ENCODE assay signal across 18 cellular contexts in the genomic region with DNA sequence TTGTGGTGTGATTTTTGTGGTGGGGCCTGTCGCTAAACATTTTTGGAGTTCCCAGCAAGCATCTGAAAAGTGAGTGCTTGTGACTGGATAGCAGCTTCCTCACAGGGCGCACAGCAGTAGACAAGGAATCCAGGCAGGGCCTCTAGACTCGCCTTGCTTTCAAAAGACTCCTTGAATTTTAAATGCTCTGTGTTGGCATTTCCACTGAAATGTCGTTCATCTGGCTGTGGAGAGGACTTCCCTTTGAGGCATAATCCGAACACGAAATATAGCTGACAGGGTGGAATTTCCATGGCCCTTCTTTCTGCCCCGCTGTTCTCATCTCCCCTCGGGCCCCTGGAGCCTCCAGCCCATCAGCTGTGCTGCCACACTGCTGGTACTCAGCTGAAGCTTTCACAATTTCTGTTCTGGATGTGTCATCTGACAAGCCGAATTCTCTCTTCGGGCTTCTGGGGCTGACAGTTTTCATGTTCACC.
DNase-seq lines count a peak whose midpoint lies in the region; ATAC-seq lines count a peak whose summit lies in the region.
"Had no signal": no experiment of that assay in that cellular context is flagged by ENCODE, and none has a peak within 500 bp of the region (broad histone marks: within the 10 kb centered on the region; RNA-seq: fewer than 3 reads in every experiment).

No MANE protein-coding gene starts in this region.

- H4K91ac ChIP-seq in trophoblast cell (ENCODE audit: low read depth, low read length): no peak overlapping the region

- H3K9ac ChIP-seq in iPS-20b (ENCODE audit: low read depth, low read length) (peak overlapping the region; percentile 21; the same call in 1 of the 2 replicates), trophoblast cell (ENCODE audit: low read length) (no peak overlapping the region)
- H3K9ac ChIP-seq: KMS-11 had no signal

- no peak overlapping the region for H3K14ac ChIP-seq in trophoblast cell (ENCODE audit: low read length)

- no peak overlapping the region for H4K12ac ChIP-seq in trophoblast cell (ENCODE audit: low read depth, low read length)

- no peak overlapping the region for H3K23ac ChIP-seq in trophoblast cell (ENCODE audit: low read length)

- no peak overlapping the region for H2BK12ac ChIP-seq in trophoblast cell (ENCODE audit: low read length)

- H3K4me1 ChIP-seq in iPS-20b (ENCODE audit: insufficient read depth, low read length): peaks cover 25% of the 10 kb centered on the region
- peaks cover 5 to 9% of the 10 kb centered on the region in 2 experiments for H3K4me1 ChIP-seq in trophoblast cell (ENCODE audit: control insufficient read depth in 1 of 2, insufficient read depth in 2 of 2, low read length in 2 of 2)

- WGBS in trophoblast cell (ENCODE audit: extremely low coverage, insufficient coverage, insufficient read length): no CpG with 5 or more reads among the region's 10 CpGs

- H2AK5ac ChIP-seq in trophoblast cell (ENCODE audit: low read length): no peak overlapping the region

- no peak overlapping the region for H3K18ac ChIP-seq in trophoblast cell (ENCODE audit: low read length)

- no peak overlapping the region for H3K4ac ChIP-seq in trophoblast cell (ENCODE audit: low read depth, low read length)

- H3K36me3 ChIP-seq in H7 (replicated peaks; ENCODE audit: control insufficient read depth, insufficient read depth, low read length) (no peaks in the 10 kb centered on the region), iPS-20b (ENCODE audit: insufficient read depth, low read depth, low read length) (no peaks in the 10 kb centered on the region), trophoblast cell (ENCODE audit: control insufficient read depth in 1 of 2, insufficient read depth in 2 of 2, low read length in 2 of 2) (no peaks in the 10 kb centered on the region)

- H3K27ac ChIP-seq in iPS-20b (ENCODE audit: low read length) (no peak overlapping the region), trophoblast cell (ENCODE audit: low read depth, low read length) (no peak overlapping the region)
- H3K27ac ChIP-seq: HL-60, KMS-11 had no signal

- H2BK5ac ChIP-seq in trophoblast cell (ENCODE audit: low read depth, low read length, poor library complexity): no peak overlapping the region

- peaks cover 30% of the 10 kb centered on the region for H3K27me3 ChIP-seq in H7 (ENCODE audit: control insufficient read depth, insufficient read depth, low read length)
- peaks cover 47% of the 10 kb centered on the region for H3K27me3 ChIP-seq in iPS-20b (ENCODE audit: insufficient read depth, low read length)
- H3K27me3 ChIP-seq in trophoblast cell (ENCODE audit: insufficient read depth, low read length): peaks cover 38% of the 10 kb centered on the region

- H3K4me3 ChIP-seq in H7 (ENCODE audit: insufficient read depth, low read depth, low read length): no peak overlapping the region
- H3K4me3 ChIP-seq in iPS-20b (ENCODE audit: low read length): peak overlapping the region; percentile 32; the same call in 1 of the 2 replicates
- no peak overlapping the region for H3K4me3 ChIP-seq in trophoblast cell (ENCODE audit: low read depth, low read length)

- no peaks in the 10 kb centered on the region for H3K79me1 ChIP-seq in trophoblast cell (ENCODE audit: low read length)

- H2AFZ ChIP-seq in trophoblast cell (ENCODE audit: insufficient read depth, low read length, poor library complexity): no peak overlapping the region

- no peak overlapping the region for H3K4me2 ChIP-seq in trophoblast cell (ENCODE audit: low read length)
- H3K4me2 ChIP-seq: KMS-11 had no signal

- ATAC-seq in HG03280 (IDR thresholded peaks at IDR 0.05; ENCODE audit: unreplicated experiment): no peak
- no peak for ATAC-seq in GM18519 (IDR thresholded peaks at IDR 0.05; ENCODE audit: low FRiP score, unreplicated experiment)
- ATAC-seq: HCT116 had no signal

- no peaks in the 10 kb centered on the region for H3K79me2 ChIP-seq in trophoblast cell (ENCODE audit: control insufficient read depth, insufficient read depth, low read length, poor library complexity)

- no peak overlapping the region for H2BK120ac ChIP-seq in trophoblast cell (ENCODE audit: insufficient read depth, low read length, poor library complexity)

- peak; percentile 50 for DNase-seq in H7
- peak; percentile 25 for DNase-seq in astrocyte of the hippocampus (ENCODE audit: low read depth, low spot score)
- DNase-seq in trophoblast cell: peak; percentile 10 to 34
- no peak for DNase-seq in activated T-cell treated with anti-CD3 and anti-CD28 coated beads, Interleukin-2, amount 50 U/mL, for 48 hours
- DNase-seq in DMS 273 (lab: John Stamatoyannopoulos, UW; ENCODE audit: unreplicated experiment): no peak
- DNase-seq: Caco-2; CD4-positive, CD25-positive, alpha-beta regulatory T cell; DMS53; NCI-H1048; NCI-H1436 treated with DMSO at 0.1 percent for 48 hours; NCI-H2081; NCI-H774 had no signal

- H4K8ac ChIP-seq in trophoblast cell (ENCODE audit: low read depth, low read length): no peak overlapping the region

- H3K9me3 ChIP-seq in iPS-20b (ENCODE audit: insufficient read depth, low read depth, low read length): no peaks in the 10 kb centered on the region
- peaks cover 2% of the 10 kb centered on the region for H3K9me3 ChIP-seq in trophoblast cell (ENCODE audit: insufficient read depth, low read depth, low read length)
- H3K9me3 ChIP-seq: Caco-2 had no signal

Comparison
In these comparisons a context has a peak if more than half of its experiments do, and no peak if none do; other contexts are left out.
1. DNase-seq: peak in H7 (single experiment), astrocyte of the hippocampus (single experiment) and trophoblast cell (2 of 2); none in activated T-cell treated with anti-CD3 and anti-CD28 coated beads, Interleukin-2, amount 50 U/mL, for 48 hours (0 of 2) and DMS 273 (single experiment).